8 cellular contexts compared by ENCODE assay signal in the genomic region with DNA sequence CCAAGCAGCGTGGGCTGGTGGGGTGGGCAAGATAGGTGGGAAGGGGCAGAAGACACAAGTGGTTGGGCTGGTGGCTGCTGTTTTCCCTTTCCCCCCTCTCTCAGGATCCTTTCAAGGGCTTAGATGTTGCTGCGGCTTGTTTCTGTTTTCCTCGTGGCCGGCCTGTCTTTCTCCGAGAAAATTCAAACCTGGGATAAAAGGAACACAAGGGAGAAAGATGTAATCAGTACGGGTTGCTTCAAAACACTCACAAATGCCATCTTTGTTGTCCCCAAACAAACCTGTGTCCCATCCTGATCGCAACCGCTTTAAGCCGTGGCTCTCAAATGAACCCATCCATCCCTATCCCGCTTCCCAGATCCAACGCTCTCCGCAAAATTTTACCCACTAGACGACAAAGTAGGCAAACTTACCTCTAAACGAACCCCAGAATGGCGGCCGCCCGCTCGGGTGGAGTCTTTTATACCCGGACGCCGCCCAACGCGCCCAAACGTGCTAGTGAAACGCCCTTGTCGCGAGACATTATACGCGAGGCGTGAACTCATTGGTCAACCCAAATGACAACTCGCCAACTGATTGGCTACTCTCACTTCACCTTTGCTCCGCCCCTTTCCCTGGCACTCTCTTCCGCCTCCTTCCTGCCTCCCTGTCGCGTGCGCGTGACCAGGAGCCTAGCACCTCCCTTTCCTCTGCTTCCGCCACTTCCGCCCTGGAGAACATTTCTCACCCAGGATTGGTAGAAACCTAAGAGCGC. TPM values are rescaled to one million over a fixed set of nuclear protein-coding genes. Genes with fewer than 3 reads are reported as not detected.
A peak's percentile ranks its signal among the peaks of the same experiment; 100 is the strongest.
DNase-seq lines count a peak whose midpoint lies in the region; ATAC-seq and TF ChIP-seq lines count a peak whose summit lies in the region.

A gene (minus strand): TSS at position 433 of the 754 bp plus-strand sequence. CDS start 7,299 bp downstream, outside the sequence.

- peak within 1 kb of the TSS; percentile 92 for H3K27ac Mint-ChIP-seq in activated CD4-positive, alpha-beta T cell treated with anti-CD3 and anti-CD28 coated beads, Interleukin-2, amount 10 ng/mL, durations not matched to agents 24 days and 14 days

- DNase-seq in BJ (ENCODE audit: low read depth) (peak; percentile 100), NCI-H526 treated with DMSO at 0.1 percent for 48 hours (lab: John Stamatoyannopoulos, UW) (peak; percentile 98), colonic mucosa (peak; percentile 99)
- peak; percentile 100 for DNase-seq in activated CD4-positive, alpha-beta T cell treated with anti-CD3 and anti-CD28 coated beads, Interleukin-2, amount 10 ng/mL, durations not matched to agents 24 days and 14 days
- peak; percentile 89 to 97 for DNase-seq in stimulated activated CD4-positive, alpha-beta T cell treated with anti-CD3 and anti-CD28 coated beads, Interleukin-1b, Interleukin-23, amount 100 ng/mL, for 4 hours (ENCODE audit: low read depth in 2 of 2)

- TF ChIP-seq CTCF in BJ (IDR thresholded peaks at IDR 0.05; ENCODE audit: insufficient read depth, low read depth, low read length) (no peak), colonic mucosa (IDR thresholded peaks at IDR 0.05) (no peak)

- H3K9ac ChIP-seq in colonic mucosa (ENCODE audit: low read depth in 2 of 2, low read length in 2 of 2), result peak within 1 kb of the TSS; percentile 96 to 100

- intact Hi-C loops in activated CD4-positive, alpha-beta T cell treated with anti-CD3 and anti-CD28 coated beads, Interleukin-2, amount 10 ng/mL, durations not matched to agents 24 days and 14 days (cut with micrococcal nuclease), result loop anchor here (1.0 to 10.0 kb wide), 12 partner anchors 9 to 552 kb away; a partner anchor contains a TSS
- intact Hi-C loops in colonic mucosa (cut with DNase I), result no loop called here

- no peaks in the 10 kb centered on the region for H3K9me3 ChIP-seq in colonic mucosa

- H3K4me3 Mint-ChIP-seq in activated CD4-positive, alpha-beta T cell treated with anti-CD3 and anti-CD28 coated beads, Interleukin-2, amount 10 ng/mL, durations not matched to agents 24 days and 14 days, result peak within 1 kb of the TSS; percentile 90

- H3K27me3 ChIP-seq in BJ (ENCODE audit: control insufficient read depth, insufficient read depth, low read length), result no peaks in the 10 kb centered on the region
- no peaks in the 10 kb centered on the region for H3K27me3 ChIP-seq in colonic mucosa
- no peaks in the 10 kb centered on the region for H3K27me3 ChIP-seq in layer of hippocampus (ENCODE audit: control insufficient read depth, insufficient read depth, low read length)

- ATAC-seq in GM19324 (IDR thresholded peaks at IDR 0.05; ENCODE audit: low FRiP score, unreplicated experiment) (peak; percentile 91), HG03469 (IDR thresholded peaks at IDR 0.05; ENCODE audit: unreplicated experiment) (peak; percentile 60)

- no peaks in the 10 kb centered on the region for H3K9me3 Mint-ChIP-seq in activated CD4-positive, alpha-beta T cell treated with anti-CD3 and anti-CD28 coated beads, Interleukin-2, amount 10 ng/mL, durations not matched to agents 24 days and 14 days

- CTCF ChIA-PET in BJ (lab: Yijun Ruan, JAX), result interaction anchor here (2.0 kb wide), 1 partner anchor 106 kb away, joined by 6 read pairs; no protein-coding TSS in a partner anchor

- H3K36me3 ChIP-seq in BJ (ENCODE audit: control insufficient read depth, insufficient read depth, low read length) (peaks cover 10% of the 10 kb centered on the region), colonic mucosa (no peaks in the 10 kb centered on the region)

- POLR2A ChIA-PET in BJ (lab: Charles Lee), result interaction anchor here (1.3 kb wide), 1 partner anchor 100 kb away, joined by 3 read pairs; a partner anchor contains a TSS

- H3K4me3 ChIP-seq in BJ (ENCODE audit: low read depth, low read length) (peak within 1 kb of the TSS; percentile 87), colonic mucosa (peak within 1 kb of the TSS; percentile 63)

- peaks cover 42% of the 10 kb centered on the region for H3K4me1 Mint-ChIP-seq in activated CD4-positive, alpha-beta T cell treated with anti-CD3 and anti-CD28 coated beads, Interleukin-2, amount 10 ng/mL, durations not matched to agents 24 days and 14 days

- peak within 1 kb of the TSS; percentile 93 for H3K27ac ChIP-seq in colonic mucosa
- peak within 1 kb of the TSS; percentile 100 for H3K27ac ChIP-seq in layer of hippocampus (ENCODE audit: low read depth, low read length)

- peaks cover 6% of the 10 kb centered on the region for H3K27me3 Mint-ChIP-seq in activated CD4-positive, alpha-beta T cell treated with anti-CD3 and anti-CD28 coated beads, Interleukin-2, amount 10 ng/mL, durations not matched to agents 24 days and 14 days

- H3K4me1 ChIP-seq in colonic mucosa, result peaks cover 4% of the 10 kb centered on the region

- H3K36me3 Mint-ChIP-seq in activated CD4-positive, alpha-beta T cell treated with anti-CD3 and anti-CD28 coated beads, Interleukin-2, amount 10 ng/mL, durations not matched to agents 24 days and 14 days (ENCODE audit: low read depth), result peaks cover 66% of the 10 kb centered on the region

RNA-seq across cellular contexts. Expression of the gene that starts here (rescaled TPM):
- polyA plus RNA-seq in BJ (2011; rRNA removed), result 27.0 and 32.2 TPM in 2 replicates
- 49.2 and 50.6 TPM in 2 replicates for polyA minus RNA-seq in BJ (2011; rRNA and poly(A)+ RNA removed)
- 106 and 107 TPM in 2 replicates for total RNA-seq in activated CD4-positive, alpha-beta T cell treated with anti-CD3 and anti-CD28 coated beads, Interleukin-2, amount 10 ng/mL, durations not matched to agents 24 days and 14 days
- 10 to 100 TPM; 46.9 to 78.2 TPM for total RNA-seq in colonic mucosa

Comparison
In these comparisons a context has a peak if more than half of its experiments do, and no peak if none do; other contexts are left out.
1. Peak in every context shown above with its lines: DNase-seq, ATAC-seq, H3K4me3 ChIP-seq and H3K27ac ChIP-seq.